In the genomic region with DNA sequence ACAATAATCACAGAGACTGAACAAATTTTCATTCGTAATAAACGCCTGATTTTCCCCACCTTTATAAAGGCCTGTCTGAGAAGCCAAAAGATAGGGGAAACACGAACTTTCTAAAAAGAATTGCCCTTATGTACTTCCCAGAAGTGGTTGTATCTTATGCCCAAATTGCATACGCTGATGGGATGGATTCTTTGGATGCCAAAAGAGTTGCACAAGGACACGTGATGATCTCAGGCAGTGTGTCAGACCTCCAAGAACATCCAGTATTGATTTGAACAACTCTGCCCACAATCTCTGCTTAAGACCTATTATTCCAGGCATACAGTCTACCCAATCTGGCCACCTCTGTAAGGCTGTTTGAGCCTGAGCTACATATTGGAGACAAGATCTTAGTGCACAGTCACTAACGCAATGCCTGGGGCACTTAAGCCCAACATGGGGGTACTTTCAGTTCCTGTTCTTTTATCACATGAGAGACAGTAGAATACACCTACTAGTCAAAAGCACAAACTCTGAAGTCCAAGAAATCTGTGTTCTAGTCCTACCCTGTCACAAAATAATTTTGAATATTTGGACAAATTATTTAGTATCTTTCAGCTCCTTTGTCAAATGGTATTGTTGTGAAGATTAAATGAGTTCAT, we compare ENCODE assay signal across 8 cellular contexts. TPM values are rescaled to one million over a fixed set of nuclear protein-coding genes. Genes with fewer than 3 reads are reported as not detected.
DNase-seq lines count a peak whose midpoint lies in the region; ATAC-seq and TF ChIP-seq lines count a peak whose summit lies in the region.

No MANE protein-coding gene starts in this region.

- no peaks in the 10 kb centered on the region for H3K9me3 Mint-ChIP-seq in stimulated activated effector memory CD8-positive, alpha-beta T cell treated with anti-CD3 and anti-CD28 coated beads, Interleukin-12 subunit alpha, Interleukin-12 subunit beta, amount 100 ng/mL, for 72 hours

- no peak overlapping the region for H3K4me3 Mint-ChIP-seq in stimulated activated effector memory CD8-positive, alpha-beta T cell treated with anti-CD3 and anti-CD28 coated beads, Interleukin-12 subunit alpha, Interleukin-12 subunit beta, amount 100 ng/mL, for 72 hours

- peak; percentile 44 for DNase-seq in GM12865 (ENCODE audit: low read depth)
- peak; percentile 46 to 81 for DNase-seq in NOMO-1 (lab: John Stamatoyannopoulos, UW; ENCODE audit: unreplicated experiment in 2 of 2)
- peak; percentile 62 for DNase-seq in iris pigment epithelial cell (ENCODE audit: low read depth)
- DNase-seq in dermis blood vessel endothelial cell, result no peak
- DNase-seq in activated gamma-delta T cell (lab: John Stamatoyannopoulos, UW), result no peak
- no peak for DNase-seq in coronary artery (ENCODE audit: low spot score)
- DNase-seq in stimulated activated effector memory CD8-positive, alpha-beta T cell treated with anti-CD3 and anti-CD28 coated beads, Interleukin-12 subunit alpha, Interleukin-12 subunit beta, amount 100 ng/mL, for 72 hours (ENCODE audit: low spot score in 2 of 2), result no peak

- H3K27ac ChIP-seq in coronary artery, result no peak overlapping the region

- peaks cover 7% of the 10 kb centered on the region for H3K4me1 Mint-ChIP-seq in stimulated activated effector memory CD8-positive, alpha-beta T cell treated with anti-CD3 and anti-CD28 coated beads, Interleukin-12 subunit alpha, Interleukin-12 subunit beta, amount 100 ng/mL, for 72 hours

- ATAC-seq in HG02623 (IDR thresholded peaks at IDR 0.05; ENCODE audit: unreplicated experiment), result peak; percentile 57
- no peak for ATAC-seq in stimulated activated effector memory CD8-positive, alpha-beta T cell treated with anti-CD3 and anti-CD28 coated beads, Interleukin-12 subunit alpha, Interleukin-12 subunit beta, amount 100 ng/mL, for 72 hours

- no peak overlapping the region for H3K27ac Mint-ChIP-seq in stimulated activated effector memory CD8-positive, alpha-beta T cell treated with anti-CD3 and anti-CD28 coated beads, Interleukin-12 subunit alpha, Interleukin-12 subunit beta, amount 100 ng/mL, for 72 hours

- no peak for TF ChIP-seq CTCF in GM12865 (IDR thresholded peaks at IDR 0.05; ENCODE audit: insufficient read depth, low read depth, low read length, missing control alignments)
- no peak for TF ChIP-seq CTCF in coronary artery (IDR thresholded peaks at IDR 0.05)

- H3K4me3 ChIP-seq in GM12865 (ENCODE audit: low read depth, low read length), result no peak overlapping the region
- H3K4me3 ChIP-seq in coronary artery, result no peak overlapping the region

- H3K36me3 Mint-ChIP-seq in stimulated activated effector memory CD8-positive, alpha-beta T cell treated with anti-CD3 and anti-CD28 coated beads, Interleukin-12 subunit alpha, Interleukin-12 subunit beta, amount 100 ng/mL, for 72 hours, result no peaks in the 10 kb centered on the region

RNA-seq across cellular contexts. Expression of gene OR10A6, which starts 38.9 kb away (rescaled TPM):
- total RNA-seq in dermis blood vessel endothelial cell, result not detected in 2 replicates

RNA-seq across cellular contexts. Expression of gene OR10A3, which starts 49.3 kb away (rescaled TPM):
- not detected in 2 replicates for total RNA-seq in dermis blood vessel endothelial cell

Comparison
In these comparisons a context has a peak if more than half of its experiments do, and no peak if none do; other contexts are left out.
1. DNase-seq: peak in GM12865 (single experiment), NOMO-1 (2 of 2) and iris pigment epithelial cell (single experiment); none in dermis blood vessel endothelial cell (single experiment), activated gamma-delta T cell (single experiment), coronary artery (single experiment) and stimulated activated effector memory CD8-positive, alpha-beta T cell treated with anti-CD3 and anti-CD28 coated beads, Interleukin-12 subunit alpha, Interleukin-12 subunit beta, amount 100 ng/mL, for 72 hours (0 of 2).